Comparison of ENCODE assay signal across 17 cellular contexts in genomic region chr16:81719993-81720392, GRCh38. TPM values are rescaled to one million over a fixed set of nuclear protein-coding genes. Genes with fewer than 3 reads are reported as not detected.
DNase-seq lines count a peak whose midpoint lies in the region; ATAC-seq and TF ChIP-seq lines count a peak whose summit lies in the region.
"Had no signal": no experiment of that assay in that cellular context is flagged by ENCODE, and none has a peak within 500 bp of the region (broad histone marks: within the 10 kb centered on the region; RNA-seq: fewer than 3 reads in every experiment).

No MANE protein-coding gene starts in this region.

- no peak overlapping the region for H3K4me3 Mint-ChIP-seq in activated CD4-positive, alpha-beta T cell treated with anti-CD3 and anti-CD28 coated beads, Interleukin-2, amount 10 ng/mL, durations not matched to agents 7 days and 5 days
- H3K4me3 Mint-ChIP-seq in stimulated activated memory B cell treated with anti-CD40 and anti-IgM and Interleukin-4, amounts not matched to agents 10 μg/mL and 1 μg/mL and 100 μg/mL, for 72 hours = no peak overlapping the region

- TF ChIP-seq CTCF in RWPE1 (conservative IDR thresholded peaks at IDR 0.05; ENCODE audit: low read depth) = no peak

- peaks cover 44% of the 10 kb centered on the region for H3K4me1 Mint-ChIP-seq in activated CD4-positive, alpha-beta T cell treated with anti-CD3 and anti-CD28 coated beads, Interleukin-2, amount 10 ng/mL, durations not matched to agents 7 days and 5 days
- H3K4me1 Mint-ChIP-seq in stimulated activated memory B cell treated with anti-CD40 and anti-IgM and Interleukin-4, amounts not matched to agents 10 μg/mL and 1 μg/mL and 100 μg/mL, for 72 hours = peaks cover 38% of the 10 kb centered on the region

- CTCF ChIA-PET in activated CD4-positive, alpha-beta T cell treated with anti-CD3 and anti-CD28 coated beads, Interleukin-2, amount 10 ng/mL, durations not matched to agents 7 days and 5 days (lab: Charles Lee) = interaction anchor here (1.5 kb wide), 1 partner anchor 10 kb away, joined by 4 read pairs; no protein-coding TSS in a partner anchor
- CTCF ChIA-PET in RWPE1 (lab: Yijun Ruan, JAX) = interaction anchor here (0.6 kb wide), 2 partner anchors 124 to 325 kb away, joined by 5 read pairs; no protein-coding TSS in a partner anchor

- H3K27ac ChIP-seq in RWPE1 (peak overlapping the region; percentile 75; the same call in 1 of the 2 replicates), epithelial cell of prostate (peak overlapping the region; percentile 79)
- H3K27ac ChIP-seq: 22Rv1; BLaER1 treated with 17β-estradiol and CSF1 and Interleukin-3, amounts not matched to agents 10 nM and 100 nM; GM23248 had no signal

- H3K27ac Mint-ChIP-seq in activated CD4-positive, alpha-beta T cell treated with anti-CD3 and anti-CD28 coated beads, Interleukin-2, amount 10 ng/mL, durations not matched to agents 7 days and 5 days = peak overlapping the region; percentile 90
- H3K27ac Mint-ChIP-seq in stimulated activated memory B cell treated with anti-CD40 and anti-IgM and Interleukin-4, amounts not matched to agents 10 μg/mL and 1 μg/mL and 100 μg/mL, for 72 hours = peak overlapping the region; percentile 13

- peaks cover 5% of the 10 kb centered on the region for H3K36me3 Mint-ChIP-seq in activated CD4-positive, alpha-beta T cell treated with anti-CD3 and anti-CD28 coated beads, Interleukin-2, amount 10 ng/mL, durations not matched to agents 7 days and 5 days (ENCODE audit: low read depth)
- H3K36me3 Mint-ChIP-seq in stimulated activated memory B cell treated with anti-CD40 and anti-IgM and Interleukin-4, amounts not matched to agents 10 μg/mL and 1 μg/mL and 100 μg/mL, for 72 hours = no peaks in the 10 kb centered on the region

- ATAC-seq in stimulated activated memory B cell treated with anti-CD40 and anti-IgM and Interleukin-4, amounts not matched to agents 10 μg/mL and 1 μg/mL and 100 μg/mL, for 72 hours = no peak
- ATAC-seq: PC-3 had no signal

- POLR2A ChIA-PET in activated CD4-positive, alpha-beta T cell treated with anti-CD3 and anti-CD28 coated beads, Interleukin-2, amount 10 ng/mL, durations not matched to agents 7 days and 5 days (lab: Charles Lee) = no interaction called here
- POLR2A ChIA-PET in RWPE1 (lab: Yijun Ruan, JAX; ENCODE audit: low non-redundant PET) = no interaction called here

- H3K9me3 Mint-ChIP-seq in activated CD4-positive, alpha-beta T cell treated with anti-CD3 and anti-CD28 coated beads, Interleukin-2, amount 10 ng/mL, durations not matched to agents 7 days and 5 days = peaks cover 10% of the 10 kb centered on the region
- H3K9me3 Mint-ChIP-seq in stimulated activated memory B cell treated with anti-CD40 and anti-IgM and Interleukin-4, amounts not matched to agents 10 μg/mL and 1 μg/mL and 100 μg/mL, for 72 hours = peaks cover 9% of the 10 kb centered on the region

- no peaks in the 10 kb centered on the region for H3K27me3 Mint-ChIP-seq in activated CD4-positive, alpha-beta T cell treated with anti-CD3 and anti-CD28 coated beads, Interleukin-2, amount 10 ng/mL, durations not matched to agents 7 days and 5 days
- no peaks in the 10 kb centered on the region for H3K27me3 Mint-ChIP-seq in stimulated activated memory B cell treated with anti-CD40 and anti-IgM and Interleukin-4, amounts not matched to agents 10 μg/mL and 1 μg/mL and 100 μg/mL, for 72 hours

- no peak for DNase-seq in activated CD4-positive, alpha-beta T cell treated with anti-CD3 and anti-CD28 coated beads, Interleukin-2, amount 10 ng/mL, durations not matched to agents 7 days and 5 days
- no peak for DNase-seq in activated CD4-positive, alpha-beta T cell treated with anti-CD3 and anti-CD28 coated beads, Interleukin-2, amount 50 U/mL, for 1 hour
- no peak for DNase-seq in RWPE1 (ENCODE audit: low spot score)
- DNase-seq in epithelial cell of prostate (ENCODE audit: low read depth, low spot score) = no peak
- DNase-seq in COR-L47 (lab: John Stamatoyannopoulos, UW) = no peak
- no peak for DNase-seq in UCSD-AML1 (lab: John Stamatoyannopoulos, UW; ENCODE audit: unreplicated experiment)
- no peak for DNase-seq in medulla oblongata (ENCODE audit: extremely low spot score)
- DNase-seq: Calu3, GM23248, MG63, NCI-H1105, NCI-H1694 treated with DMSO at 0.1 percent for 48 hours, NCI-H446, PC-3 had no signal

RNA-seq across cellular contexts. Expression of gene PLCG2, which starts 59.1 kb away (rescaled TPM):
- total RNA-seq in activated CD4-positive, alpha-beta T cell treated with anti-CD3 and anti-CD28 coated beads, Interleukin-2, amount 10 ng/mL, durations not matched to agents 7 days and 5 days = 1 to 10 TPM; 2.6 to 3.1 TPM
- total RNA-seq: GM23248 had no signal
